In genomic region chr5:163408311-163408923, GRCh38 we compare ENCODE assay signal across 8 cellular contexts. TPM values are rescaled to one million over a fixed set of nuclear protein-coding genes. Genes with fewer than 3 reads are reported as not detected.
DNase-seq lines count a peak whose midpoint lies in the region; ATAC-seq, FAIRE-seq and TF ChIP-seq lines count a peak whose summit lies in the region.

No MANE protein-coding gene starts in this region.

- CTCF ChIA-PET in Panc1 (lab: Charles Lee), result interaction anchor here (0.6 to 1.1 kb wide), 2 partner anchors 9 to 117 kb away, joined by 3 to 5 read pairs; no protein-coding TSS in a partner anchor

- intact Hi-C loops in Panc1 (cut with micrococcal nuclease; ENCODE audit: unreplicated experiment), result loop anchor here (5.0 to 10.0 kb wide), 2 partner anchors 1554 to 1866 kb away; no protein-coding TSS in a partner anchor
- intact Hi-C loops in upper lobe of right lung (cut with DNase I), result no loop called here

- no peak for DNase-seq in D721Med (ENCODE audit: insufficient read length, low spot score)
- DNase-seq in Panc1 (ENCODE audit: low read depth, low spot score), result peak; percentile 28
- DNase-seq in frontal cortex (ENCODE audit: low spot score in 2 of 2), result peak; percentile 26 to 37
- no peak for DNase-seq in upper lobe of right lung

- FAIRE-seq in D721Med (lab: Jason Lieb, UNC) (peak; percentile 35), frontal cortex (lab: Jason Lieb, UNC) (peak; percentile 62)

- H3K9me3 ChIP-seq in Panc1 (ENCODE audit: control insufficient read depth, insufficient read depth, low read depth, low read length) (no peaks in the 10 kb centered on the region), parathyroid adenoma (ENCODE audit: control insufficient read depth, low read length) (no peaks in the 10 kb centered on the region), upper lobe of right lung (no peaks in the 10 kb centered on the region)

- H3K36me3 Mint-ChIP-seq in activated T-helper 17 cell treated with anti-CD3 and anti-CD28 coated beads, Interleukin-2, amount 50 U/mL, for 72 hours (ENCODE audit: low read depth), result no peaks in the 10 kb centered on the region

- no peaks in the 10 kb centered on the region for H3K79me2 ChIP-seq in parathyroid adenoma

- no peak overlapping the region for H3K9ac ChIP-seq in parathyroid adenoma

- no TSS peak for BruUV-seq in Panc1 (replicated peaks; lab: Mats Ljungman, UMichigan)

- H3K4me1 Mint-ChIP-seq in activated T-helper 17 cell treated with anti-CD3 and anti-CD28 coated beads, Interleukin-2, amount 50 U/mL, for 72 hours, result no peaks in the 10 kb centered on the region

- TF ChIP-seq CTCF in D721Med (IDR thresholded peaks at IDR 0.05; ENCODE audit: insufficient read depth, missing control alignments), result peak; percentile 85
- TF ChIP-seq CTCF in Panc1 (IDR thresholded peaks at IDR 0.05), result peak; percentile 90
- peak; percentile 75 for TF ChIP-seq CTCF in parathyroid adenoma (IDR thresholded peaks at IDR 0.05)
- peak; percentile 93 for TF ChIP-seq CTCF in upper lobe of right lung (IDR thresholded peaks at IDR 0.05)

- H3K27ac ChIP-seq in Panc1 (ENCODE audit: low read length) (no peak overlapping the region), parathyroid adenoma (no peak overlapping the region), upper lobe of right lung (no peak overlapping the region)

- H3K27me3 ChIP-seq in Panc1 (ENCODE audit: control insufficient read depth, insufficient read depth, low read length) (no peaks in the 10 kb centered on the region), parathyroid adenoma (ENCODE audit: control insufficient read depth, insufficient read depth, low read length) (no peaks in the 10 kb centered on the region), upper lobe of right lung (no peaks in the 10 kb centered on the region)

- H3K4me2 ChIP-seq in parathyroid adenoma (ENCODE audit: low read length), result no peak overlapping the region

- in situ Hi-C loops in Panc1 (cut with HindIII; ENCODE audit: low pct_unique_long_range_greater_than_20kb, low sequenced_read_pairs), result no loop called here

- H3K4me3 ChIP-seq in Panc1 (ENCODE audit: low read depth in 2 of 2, low read length in 2 of 2) (no peak overlapping the region), parathyroid adenoma (ENCODE audit: low read depth, low read length) (no peak overlapping the region), upper lobe of right lung (no peak overlapping the region)

- no peak overlapping the region for H2AFZ ChIP-seq in parathyroid adenoma

- POLR2A ChIA-PET in Panc1 (lab: Charles Lee), result interaction anchor here (0.9 kb wide), 1 partner anchor 52 kb away, joined by 4 read pairs; the partner anchor contains the start of genes HMMR and NUDCD2

- H3K36me3 ChIP-seq in Panc1 (ENCODE audit: control insufficient read depth, insufficient read depth, low read length) (no peaks in the 10 kb centered on the region), parathyroid adenoma (ENCODE audit: control insufficient read depth, insufficient read depth, low read length) (no peaks in the 10 kb centered on the region), upper lobe of right lung (no peaks in the 10 kb centered on the region)

- H3K9me3 Mint-ChIP-seq in activated T-helper 17 cell treated with anti-CD3 and anti-CD28 coated beads, Interleukin-2, amount 50 U/mL, for 72 hours, result no peaks in the 10 kb centered on the region

- no peak overlapping the region for H3K27ac Mint-ChIP-seq in activated T-helper 17 cell treated with anti-CD3 and anti-CD28 coated beads, Interleukin-2, amount 50 U/mL, for 72 hours

- no peak overlapping the region for H3K4me3 Mint-ChIP-seq in activated T-helper 17 cell treated with anti-CD3 and anti-CD28 coated beads, Interleukin-2, amount 50 U/mL, for 72 hours

- peak; percentile 62 for ATAC-seq in GM19468 (IDR thresholded peaks at IDR 0.05; ENCODE audit: extremely low read depth, unreplicated experiment)
- peak; percentile 37 for ATAC-seq in HG03575 (IDR thresholded peaks at IDR 0.05; ENCODE audit: extremely low read depth, insufficient number of reproducible peaks, low FRiP score, unreplicated experiment)
- ATAC-seq in Panc1, result peak; percentile 96
- peak; percentile 66 for ATAC-seq in activated T-helper 17 cell treated with anti-CD3 and anti-CD28 coated beads, Interleukin-2, amount 50 U/mL, for 72 hours (replicated peaks)
- ATAC-seq in upper lobe of right lung, result peak; percentile 91

- H3K4me1 ChIP-seq in Panc1 (ENCODE audit: control insufficient read depth, insufficient read depth, low read length) (peaks cover 6% of the 10 kb centered on the region; the same call in 1 of the 2 replicates), parathyroid adenoma (no peaks in the 10 kb centered on the region), upper lobe of right lung (peaks cover 7% of the 10 kb centered on the region)

- H3K27me3 Mint-ChIP-seq in activated T-helper 17 cell treated with anti-CD3 and anti-CD28 coated beads, Interleukin-2, amount 50 U/mL, for 72 hours, result peaks cover 10% of the 10 kb centered on the region

RNA-seq across cellular contexts. Expression of gene CCNG1, which starts 29.0 kb away (rescaled TPM):
- total RNA-seq in Panc1 (2021; ENCODE audit: unreplicated experiment) (117 TPM), frontal cortex (133 TPM), upper lobe of right lung (118 TPM)
- 53.0 TPM for polyA plus RNA-seq in Panc1 (2012; ENCODE audit: insufficient read length)
- total RNA-seq in activated T-helper 17 cell treated with anti-CD3 and anti-CD28 coated beads, Interleukin-2, amount 50 U/mL, for 72 hours, result 100 to 1,000 TPM; 198 to 200 TPM

RNA-seq across cellular contexts. Expression of gene NUDCD2, which starts 51.5 kb away (rescaled TPM):
- total RNA-seq in Panc1 (2021; ENCODE audit: unreplicated experiment) (58.6 TPM), frontal cortex (17.5 TPM), upper lobe of right lung (21.8 TPM)
- 57.1 TPM for polyA plus RNA-seq in Panc1 (2012; ENCODE audit: insufficient read length)
- total RNA-seq in activated T-helper 17 cell treated with anti-CD3 and anti-CD28 coated beads, Interleukin-2, amount 50 U/mL, for 72 hours, result 10 to 100 TPM; 46.5 to 55.7 TPM

RNA-seq across cellular contexts. Expression of gene HMMR, which starts 52.0 kb away (rescaled TPM):
- 42.5 TPM for total RNA-seq in Panc1 (2021; ENCODE audit: unreplicated experiment)
- 10.5 TPM for polyA plus RNA-seq in Panc1 (2012; ENCODE audit: insufficient read length)
- 10 to 100 TPM; 68.0 to 79.8 TPM for total RNA-seq in activated T-helper 17 cell treated with anti-CD3 and anti-CD28 coated beads, Interleukin-2, amount 50 U/mL, for 72 hours
- 2.9 TPM for total RNA-seq in frontal cortex
- 1.6 TPM for total RNA-seq in upper lobe of right lung

Comparison
In these comparisons a context has a peak if more than half of its experiments do, and no peak if none do; other contexts are left out.
1. DNase-seq: peak in Panc1 (single experiment) and frontal cortex (2 of 2); none in D721Med (single experiment) and upper lobe of right lung (single experiment).
2. ATAC-seq: peak in every context shown above with its lines; median percentile 96 in Panc1; 91 in upper lobe of right lung; 66 in activated T-helper 17 cell treated with anti-CD3 and anti-CD28 coated beads, Interleukin-2, amount 50 U/mL, for 72 hours; 62 in GM19468; 37 in HG03575.
3. RNA of gene HMMR, which starts 52.0 kb away (total RNA-seq): 68.0 to 79.8 TPM in activated T-helper 17 cell treated with anti-CD3 and anti-CD28 coated beads, Interleukin-2, amount 50 U/mL, for 72 hours and 42.5 TPM in Panc1 (single experiment); 2.9 TPM in frontal cortex (single experiment) and 1.6 TPM in upper lobe of right lung (single experiment); every median in the first group is over 10 times any median in the second.
4. Peak in every context shown above with its lines, with median percentiles within 50 percentile points of each other: CTCF ChIP-seq.